In the genomic region with DNA sequence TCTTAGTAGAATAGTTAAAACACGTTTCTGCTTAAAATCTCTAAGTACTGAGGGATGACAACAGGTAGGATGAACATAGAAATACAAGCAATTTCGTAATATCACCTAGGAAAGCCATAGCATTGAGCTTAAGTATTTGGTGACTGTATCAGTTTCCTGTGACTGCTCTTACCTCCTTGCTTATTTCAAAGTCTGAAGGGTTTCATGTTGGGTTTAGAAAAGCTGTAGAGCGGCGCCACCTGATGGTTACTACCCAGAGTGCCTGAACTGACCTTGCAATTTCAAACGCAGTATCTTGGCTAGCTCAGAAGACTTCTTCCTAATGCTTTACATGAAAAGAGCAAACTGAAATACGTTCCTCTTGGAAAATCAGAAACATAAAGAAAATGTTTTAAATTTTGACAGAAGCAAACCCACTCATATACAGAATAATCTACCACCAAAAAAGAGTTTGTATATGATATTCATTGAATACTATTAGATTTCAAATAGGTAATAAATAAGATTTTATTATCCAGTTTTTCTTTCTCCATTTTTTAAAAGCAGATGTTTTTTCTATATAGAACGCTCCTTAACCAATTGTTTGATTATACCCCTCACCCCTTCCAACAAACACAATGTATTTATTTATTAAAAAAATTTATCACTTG, we compare ENCODE assay signal across 8 cellular contexts.
A peak's percentile ranks its signal among the peaks of the same experiment; 100 is the strongest.
DNase-seq lines count a peak whose midpoint lies in the region; ATAC-seq and TF ChIP-seq lines count a peak whose summit lies in the region.

No MANE protein-coding gene starts in this region.

- H3K9me3 Mint-ChIP-seq in Calu3 (ENCODE audit: low read depth, unreplicated experiment) (no peaks in the 10 kb centered on the region), GM23338 (no peaks in the 10 kb centered on the region), mesothelial cell of epicardium (peaks cover 5% of the 10 kb centered on the region)
- H3K9me3 Mint-ChIP-seq in effector memory CD8-positive, alpha-beta T cell, result no peaks in the 10 kb centered on the region
- H3K9me3 Mint-ChIP-seq in stimulated activated naive B cell treated with anti-CD40 and anti-IgM and Interleukin-4, amounts not matched to agents 10 μg/mL and 1 μg/mL and 100 μg/mL, for 72 hours, result no peaks in the 10 kb centered on the region

- no peaks in the 10 kb centered on the region for H3K36me3 ChIP-seq in GM23338 (ENCODE audit: insufficient read depth)

- H3K4me3 ChIP-seq in GM23338, result no peak overlapping the region

- no peaks in the 10 kb centered on the region for H4K20me1 ChIP-seq in GM23338 (replicated peaks; ENCODE audit: insufficient read depth)

- H3K27ac ChIP-seq in GM23338 (ENCODE audit: low read depth), result no peak overlapping the region

- H3K27me3 Mint-ChIP-seq in Calu3 (ENCODE audit: unreplicated experiment) (no peaks in the 10 kb centered on the region), GM23338 (ENCODE audit: insufficient read depth, low read depth, poor library complexity) (peaks cover 2% of the 10 kb centered on the region), mesothelial cell of epicardium (ENCODE audit: low read depth) (no peaks in the 10 kb centered on the region)
- no peaks in the 10 kb centered on the region for H3K27me3 Mint-ChIP-seq in effector memory CD8-positive, alpha-beta T cell
- no peaks in the 10 kb centered on the region for H3K27me3 Mint-ChIP-seq in stimulated activated naive B cell treated with anti-CD40 and anti-IgM and Interleukin-4, amounts not matched to agents 10 μg/mL and 1 μg/mL and 100 μg/mL, for 72 hours

- H3K4me1 Mint-ChIP-seq in Calu3 (ENCODE audit: low read depth, unreplicated experiment) (peaks cover 28% of the 10 kb centered on the region), GM23338 (peaks cover 24% of the 10 kb centered on the region), mesothelial cell of epicardium (peaks cover 14% of the 10 kb centered on the region)
- peaks cover 21 to 27% of the 10 kb centered on the region in 2 donors for H3K4me1 Mint-ChIP-seq in effector memory CD8-positive, alpha-beta T cell (ENCODE audit: low read depth in 2 of 2)
- H3K4me1 Mint-ChIP-seq in stimulated activated naive B cell treated with anti-CD40 and anti-IgM and Interleukin-4, amounts not matched to agents 10 μg/mL and 1 μg/mL and 100 μg/mL, for 72 hours, result peaks cover 27 to 42% of the 10 kb centered on the region in 2 donors

- H3F3A ChIP-seq in GM23338 (replicated peaks; ENCODE audit: low read depth), result no peaks in the 10 kb centered on the region; the same call in 1 of the 2 replicates

- no peak overlapping the region for H2AFZ ChIP-seq in GM23338

- ATAC-seq in GM23338, result peak; percentile 90
- ATAC-seq in effector memory CD8-positive, alpha-beta T cell (replicated peaks), result peak; percentile 85
- ATAC-seq in stimulated activated naive B cell treated with anti-CD40 and anti-IgM and Interleukin-4, amounts not matched to agents 10 μg/mL and 1 μg/mL and 100 μg/mL, for 72 hours (replicated peaks), result peak; percentile 84 to 87
- no peak for ATAC-seq in GM19324 (IDR thresholded peaks at IDR 0.05; ENCODE audit: low FRiP score, unreplicated experiment)

- H3K9me2 ChIP-seq in GM23338 (ENCODE audit: insufficient read depth), result no peaks in the 10 kb centered on the region

- H3K4me3 Mint-ChIP-seq in Calu3 (ENCODE audit: low read depth, unreplicated experiment), result no peak overlapping the region
- no peak overlapping the region for H3K4me3 Mint-ChIP-seq in GM23338
- peak overlapping the region in 1 of 2 donors; percentile 32 for H3K4me3 Mint-ChIP-seq in effector memory CD8-positive, alpha-beta T cell
- no peak overlapping the region for H3K4me3 Mint-ChIP-seq in mesothelial cell of epicardium
- no peak overlapping the region for H3K4me3 Mint-ChIP-seq in stimulated activated naive B cell treated with anti-CD40 and anti-IgM and Interleukin-4, amounts not matched to agents 10 μg/mL and 1 μg/mL and 100 μg/mL, for 72 hours

- no peak overlapping the region for H3K4me2 ChIP-seq in GM23338

- no peaks in the 10 kb centered on the region for H3K27me3 ChIP-seq in GM23338 (ENCODE audit: insufficient read depth)

- BruUV-seq in Calu3 (replicated peaks; lab: Mats Ljungman, UMichigan), result no TSS peak

- TF ChIP-seq CTCF in Calu3 (IDR thresholded peaks at IDR 0.05; ENCODE audit: unreplicated experiment), result peak; percentile 95
- TF ChIP-seq CTCF in GM23338 (conservative IDR thresholded peaks at IDR 0.05; ENCODE audit: low read depth in 2 of 2), result peak; percentile 98 to 99
- TF ChIP-seq CTCF in mesothelial cell of epicardium (IDR thresholded peaks at IDR 0.05; ENCODE audit: unreplicated experiment), result peak; percentile 31

- peaks cover 12% of the 10 kb centered on the region for H3K4me1 ChIP-seq in GM23338 (ENCODE audit: insufficient read depth)

- H3K36me3 Mint-ChIP-seq in Calu3 (ENCODE audit: insufficient read depth, unreplicated experiment) (no peaks in the 10 kb centered on the region), GM23338 (ENCODE audit: low read depth) (no peaks in the 10 kb centered on the region), mesothelial cell of epicardium (no peaks in the 10 kb centered on the region)
- peaks cover 6% of the 10 kb centered on the region for H3K36me3 Mint-ChIP-seq in effector memory CD8-positive, alpha-beta T cell (ENCODE audit: insufficient read depth)
- peaks cover 3 to 11% of the 10 kb centered on the region in 2 donors for H3K36me3 Mint-ChIP-seq in stimulated activated naive B cell treated with anti-CD40 and anti-IgM and Interleukin-4, amounts not matched to agents 10 μg/mL and 1 μg/mL and 100 μg/mL, for 72 hours

- DNase-seq in Calu3 (peak; percentile 90), GM23338 (ENCODE audit: low spot score) (peak; percentile 94), NCI-H345 treated with DMSO at 0.1 percent for 48 hours (lab: John Stamatoyannopoulos, UW; ENCODE audit: unreplicated experiment) (peak; percentile 73), mesothelial cell of epicardium (ENCODE audit: low spot score in 2 of 2, unreplicated experiment in 2 of 2) (no peak)
- peak; percentile 83 for DNase-seq in activated CD4-positive, alpha-beta T cell treated with anti-CD3 and anti-CD28 coated beads, Interleukin-2, amount 50 U/mL, for 1 hour
- peak; percentile 71 to 77 (median 73) for DNase-seq in effector memory CD8-positive, alpha-beta T cell
- peak; percentile 58 for DNase-seq in stimulated activated naive B cell treated with anti-CD40 and anti-IgM and Interleukin-4, amounts not matched to agents 10 μg/mL and 1 μg/mL and 100 μg/mL, for 72 hours

- H3K79me2 ChIP-seq in GM23338 (replicated peaks; ENCODE audit: insufficient read depth), result no peaks in the 10 kb centered on the region

- H3K27ac Mint-ChIP-seq in Calu3 (ENCODE audit: unreplicated experiment) (peak overlapping the region; percentile 10), GM23338 (peak overlapping the region; percentile 10; the same call in 1 of the 2 replicates), mesothelial cell of epicardium (no peak overlapping the region)
- H3K27ac Mint-ChIP-seq in effector memory CD8-positive, alpha-beta T cell, result peak overlapping the region; percentile 24 to 80
- H3K27ac Mint-ChIP-seq in stimulated activated naive B cell treated with anti-CD40 and anti-IgM and Interleukin-4, amounts not matched to agents 10 μg/mL and 1 μg/mL and 100 μg/mL, for 72 hours, result peak overlapping the region; percentile 43

- CTCF ChIA-PET in Calu3 (lab: Charles Lee), result interaction anchor here (0.6 to 3.9 kb wide), 59 partner anchors 9 to 497 kb away, joined by 3 to 133 read pairs (median 4); a partner anchor contains a TSS

- intact Hi-C loops in Calu3 (cut with micrococcal nuclease; ENCODE audit: unreplicated experiment), result loop anchor here (1.0 to 5.0 kb wide), 6 partner anchors 52 to 586 kb away; a partner anchor contains a TSS

TF ChIP-seq in GM23338, 12 proteins besides CTCF, POLR2A, EP300 and RAD21:
- TF ChIP-seq NANOG (IDR thresholded peaks at IDR 0.05; ENCODE audit: borderline replicate concordance) (no peak), POLR2AphosphoS5 (IDR thresholded peaks at IDR 0.05; ENCODE audit: low read depth) (no peak)

Comparison
In these comparisons a context has a peak if more than half of its experiments do, and no peak if none do; other contexts are left out.
1. DNase-seq: peak in Calu3 (single experiment), GM23338 (single experiment), NCI-H345 treated with DMSO at 0.1 percent for 48 hours (single experiment), activated CD4-positive, alpha-beta T cell treated with anti-CD3 and anti-CD28 coated beads, Interleukin-2, amount 50 U/mL, for 1 hour (single experiment), effector memory CD8-positive, alpha-beta T cell (3 of 3) and stimulated activated naive B cell treated with anti-CD40 and anti-IgM and Interleukin-4, amounts not matched to agents 10 μg/mL and 1 μg/mL and 100 μg/mL, for 72 hours (single experiment); none in mesothelial cell of epicardium (0 of 2).
2. CTCF ChIP-seq: peak in every context shown above with its lines; median percentile 98 in GM23338; 95 in Calu3; 31 in mesothelial cell of epicardium.